In genomic region chr6:35607517-35608233, GRCh38 we compare ENCODE assay signal across 23 cellular contexts.
"Had no signal": no experiment of that assay in that cellular context is flagged by ENCODE, and none has a peak within 500 bp of the region (broad histone marks: within the 10 kb centered on the region; RNA-seq: fewer than 3 reads in every experiment).

No MANE protein-coding gene starts in this region.

- H3K4me3 ChIP-seq: breast epithelium, colonic mucosa, dorsolateral prefrontal cortex, esophagus muscularis mucosa, gastroesophageal sphincter, ovary, upper lobe of right lung had no signal

- H3K4me1 ChIP-seq: colonic mucosa had no signal

- H3K27ac Mint-ChIP-seq: activated CD8-positive, alpha-beta memory T cell treated with anti-CD3 and anti-CD28 coated beads, Interleukin-2, amount 10 ng/mL, durations not matched to agents 7 days and 5 days; activated CD8-positive, alpha-beta T cell treated with anti-CD3 and anti-CD28 coated beads for 36 hours; activated naive CD4-positive, alpha-beta T cell treated with anti-CD3 and anti-CD28 coated beads, Interleukin-2, amount 50 U/mL, for 72 hours; nephron had no signal

- H3K36me3 ChIP-seq: breast epithelium, colonic mucosa, neutrophil, ovary had no signal

- ATAC-seq: activated CD8-positive, alpha-beta memory T cell treated with anti-CD3 and anti-CD28 coated beads, Interleukin-2, amount 10 ng/mL, durations not matched to agents 7 days and 5 days; activated CD8-positive, alpha-beta T cell treated with anti-CD3 and anti-CD28 coated beads for 36 hours; effector memory CD8-positive, alpha-beta T cell; gastroesophageal sphincter; right cardiac atrium; upper lobe of right lung had no signal

- H3K4me3 Mint-ChIP-seq: activated CD8-positive, alpha-beta memory T cell treated with anti-CD3 and anti-CD28 coated beads, Interleukin-2, amount 10 ng/mL, durations not matched to agents 7 days and 5 days; activated CD8-positive, alpha-beta T cell treated with anti-CD3 and anti-CD28 coated beads for 36 hours; central memory CD8-positive, alpha-beta T cell; nephron had no signal

- H3K9me3 ChIP-seq: breast epithelium, colonic mucosa, esophagus muscularis mucosa, gastroesophageal sphincter, neutrophil, ovary, upper lobe of right lung had no signal

- H3K27ac ChIP-seq: breast epithelium, colonic mucosa, neutrophil, ovary, upper lobe of right lung had no signal

- DNase-seq: activated CD4-positive, alpha-beta T cell treated with anti-CD3 and anti-CD28 coated beads for 48 hours; activated CD8-positive, alpha-beta memory T cell treated with anti-CD3 and anti-CD28 coated beads, Interleukin-2, amount 10 ng/mL, durations not matched to agents 7 days and 5 days; activated CD8-positive, alpha-beta T cell treated with anti-CD3 and anti-CD28 coated beads for 36 hours; activated T-cell treated with anti-CD3 and anti-CD28 coated beads for 4 hours; amniotic stem cell; colonic mucosa; dorsolateral prefrontal cortex; effector memory CD8-positive, alpha-beta T cell; head of caudate nucleus; hypothalamus; midbrain; ovary; right cardiac atrium; stimulated activated CD4-positive, alpha-beta T cell treated with anti-CD3 and anti-CD28 coated beads, Interleukin-4, amount 100 ng/mL, for 24 hours; stimulated activated naive CD4-positive, alpha-beta T cell treated with Interleukin-2 at 50 U/mL for 16 hours; upper lobe of right lung had no signal

- H3K27me3 Mint-ChIP-seq: activated CD8-positive, alpha-beta memory T cell treated with anti-CD3 and anti-CD28 coated beads, Interleukin-2, amount 10 ng/mL, durations not matched to agents 7 days and 5 days; activated CD8-positive, alpha-beta T cell treated with anti-CD3 and anti-CD28 coated beads for 36 hours; central memory CD8-positive, alpha-beta T cell; effector memory CD8-positive, alpha-beta T cell had no signal

- H3K27me3 ChIP-seq: breast epithelium, colonic mucosa, dorsolateral prefrontal cortex, esophagus muscularis mucosa, gastroesophageal sphincter, neutrophil, ovary, upper lobe of right lung had no signal

- H3K9me3 Mint-ChIP-seq: central memory CD8-positive, alpha-beta T cell; effector memory CD8-positive, alpha-beta T cell; nephron had no signal
